Comparison of ENCODE assay signal across 18 cellular contexts in genomic region chr12:115473257-115473956, GRCh38.
"Had no signal": no experiment of that assay in that cellular context is flagged by ENCODE, and none has a peak within 500 bp of the region (broad histone marks: within the 10 kb centered on the region; RNA-seq: fewer than 3 reads in every experiment).

No MANE protein-coding gene starts in this region.

- H3K4me3 ChIP-seq: heart right ventricle, left lung, sigmoid colon, suprapubic skin, upper lobe of left lung had no signal

- DNase-seq: activated CD4-positive, alpha-beta T cell treated with anti-CD3 and anti-CD28 coated beads for 4 hours; activated CD8-positive, alpha-beta memory T cell treated with anti-CD3 and anti-CD28 coated beads, Interleukin-2, amount 50 U/mL, for 4 hours; activated CD8-positive, alpha-beta T cell treated with anti-CD3 and anti-CD28 coated beads for 36 hours; aorta; foreskin keratinocyte; heart right ventricle; islet precursor cell; left lung; sigmoid colon; stimulated activated CD4-positive, alpha-beta T cell treated with anti-CD3 and anti-CD28 coated beads, Interleukin-2, amount 100 ng/mL, for 24 hours; stimulated activated naive CD4-positive, alpha-beta T cell; T1000; upper lobe of left lung; WERI-Rb-1 had no signal

- H3K27ac Mint-ChIP-seq: activated CD8-positive, alpha-beta T cell treated with anti-CD3 and anti-CD28 coated beads for 36 hours; memory B cell; nephron had no signal

- FAIRE-seq: bronchial epithelial cell had no signal

- H3K4me3 Mint-ChIP-seq: activated CD8-positive, alpha-beta T cell treated with anti-CD3 and anti-CD28 coated beads for 36 hours; memory B cell; nephron had no signal

- H3K27me3 Mint-ChIP-seq: activated CD8-positive, alpha-beta T cell treated with anti-CD3 and anti-CD28 coated beads for 36 hours had no signal

- H3K36me3 Mint-ChIP-seq: memory B cell had no signal

- H3K4me1 Mint-ChIP-seq: memory B cell, nephron had no signal

- ATAC-seq: activated CD8-positive, alpha-beta T cell treated with anti-CD3 and anti-CD28 coated beads for 36 hours; foreskin keratinocyte; heart right ventricle; left lung had no signal

- H3K9me3 Mint-ChIP-seq: activated CD8-positive, alpha-beta T cell treated with anti-CD3 and anti-CD28 coated beads for 36 hours; memory B cell; nephron had no signal
